2 cellular contexts compared by ENCODE assay signal in genomic region chr13:109691689-109692088, GRCh38.
A peak's percentile ranks its signal among the peaks of the same experiment; 100 is the strongest.
TF ChIP-seq lines count a peak whose summit lies in the region.

No MANE protein-coding gene starts in this region.

TF ChIP-seq in HepG2, 621 proteins besides CTCF, POLR2A, EP300 and RAD21:
- TF ChIP-seq ATF7 (IDR thresholded peaks at IDR 0.05) (peak; percentile 62), ATF7 (CRISPR knock-in tag; IDR thresholded peaks at IDR 0.05) (no peak), ISL2 (CRISPR knock-in tag; IDR thresholded peaks at IDR 0.05) (no peak), NFAT5 (CRISPR knock-in tag; IDR thresholded peaks at IDR 0.05) (no peak), TOE1 (CRISPR knock-in tag; IDR thresholded peaks at IDR 0.05) (no peak), ZFP62 (CRISPR knock-in tag; IDR thresholded peaks at IDR 0.05) (no peak), ZNF317 (CRISPR knock-in tag; IDR thresholded peaks at IDR 0.05) (peak; percentile 79)

TF ChIP-seq in H1, 55 proteins besides CTCF, POLR2A, EP300 and RAD21:
- TF ChIP-seq SAP30 (IDR thresholded peaks at IDR 0.05; ENCODE audit: insufficient read depth, insufficient replicate concordance, low read length) (no peak), SRF (IDR thresholded peaks at IDR 0.05; ENCODE audit: low read depth, low read length) (no peak), BRCA1 (IDR thresholded peaks at IDR 0.05; ENCODE audit: low read depth, low read length) (no peak), E2F6 (IDR thresholded peaks at IDR 0.05) (no peak), TBP (IDR thresholded peaks at IDR 0.05; ENCODE audit: low read depth, low read length) (no peak), CHD7 (IDR thresholded peaks at IDR 0.05; ENCODE audit: insufficient replicate concordance, low read length) (no peak), MAX (IDR thresholded peaks at IDR 0.05) (no peak), ATF3 (IDR thresholded peaks at IDR 0.05; ENCODE audit: insufficient read depth, low read depth, low read length) (no peak), TEAD4 (IDR thresholded peaks at IDR 0.05; ENCODE audit: low read depth, low read length) (no peak)
